In the genomic region with DNA sequence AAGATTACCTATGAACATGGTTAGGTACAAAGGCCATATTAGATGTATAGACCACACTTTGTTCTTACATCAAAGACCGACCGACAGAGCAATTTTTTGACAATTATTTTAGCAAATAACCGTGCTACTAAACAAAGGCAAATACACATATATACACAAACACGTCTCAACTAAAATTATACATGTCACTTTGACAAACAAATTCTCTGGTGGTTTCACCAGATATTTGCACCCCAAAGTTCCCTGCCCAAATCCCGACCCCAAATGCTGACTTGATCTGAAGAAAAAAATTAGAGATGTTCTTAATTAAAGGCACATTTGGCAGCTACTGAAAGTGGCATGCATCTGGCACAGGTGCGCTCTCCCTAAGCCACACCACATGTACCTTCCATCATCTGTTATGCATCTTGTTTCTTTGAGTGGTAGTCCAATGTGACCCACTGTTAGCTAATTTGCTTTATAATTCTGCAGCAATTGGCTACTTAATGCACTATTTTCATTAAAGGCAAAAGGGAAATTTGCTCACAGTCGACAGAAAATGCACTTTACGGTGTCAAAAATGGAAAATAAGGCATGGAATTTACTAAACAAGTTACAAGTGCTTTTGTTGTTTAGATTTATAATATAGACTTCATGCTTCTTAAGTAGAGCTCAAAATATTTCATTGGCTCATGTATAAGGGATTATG, we compare ENCODE assay signal across 1 cellular context.
TF ChIP-seq lines count a peak whose summit lies in the region.

No MANE protein-coding gene starts in this region.

TF ChIP-seq in HepG2, 621 proteins besides CTCF, POLR2A, EP300 and RAD21 (continued from another document and continues in another):
- no peak for TF ChIP-seq ZKSCAN5 (CRISPR knock-in tag; IDR thresholded peaks at IDR 0.05)
- no peak for TF ChIP-seq ZFP36L1 (CRISPR knock-in tag; IDR thresholded peaks at IDR 0.05)
- TF ChIP-seq HMGA1 (CRISPR knock-in tag; conservative IDR thresholded peaks at IDR 0.05), result no peak
- TF ChIP-seq ZNF33A (CRISPR knock-in tag; IDR thresholded peaks at IDR 0.05; ENCODE audit: borderline replicate concordance), result no peak
- no peak for TF ChIP-seq ZBTB40 (IDR thresholded peaks at IDR 0.05)
- TF ChIP-seq ZBTB40 (CRISPR knock-in tag; IDR thresholded peaks at IDR 0.05), result no peak
- no peak for TF ChIP-seq SRSF9 (IDR thresholded peaks at IDR 0.05; ENCODE audit: borderline replicate concordance, insufficient read depth, low read depth, low read length, poor library complexity, severe bottlenecking)
- no peak for TF ChIP-seq TBL1XR1 (IDR thresholded peaks at IDR 0.05; ENCODE audit: borderline replicate concordance, low read length, partially characterized antibody)
- TF ChIP-seq ZNF10 (CRISPR knock-in tag; IDR thresholded peaks at IDR 0.05; ENCODE audit: borderline replicate concordance, low read depth), result no peak
- no peak for TF ChIP-seq RBFOX2 (IDR thresholded peaks at IDR 0.05; ENCODE audit: low read depth, low read length)
- no peak for TF ChIP-seq CREB1 (IDR thresholded peaks at IDR 0.05)
- TF ChIP-seq CREB1 (CRISPR knock-in tag; IDR thresholded peaks at IDR 0.05), result peak; percentile 63; the same call in 1 of the 2 replicates
- no peak for TF ChIP-seq AKAP8 (CRISPR knock-in tag; IDR thresholded peaks at IDR 0.05)
- no peak for TF ChIP-seq E2F5 (CRISPR knock-in tag; conservative IDR thresholded peaks at IDR 0.05)
- TF ChIP-seq MAZ (IDR thresholded peaks at IDR 0.05; ENCODE audit: borderline replicate concordance, low read depth, low read length), result no peak
- no peak for TF ChIP-seq MAZ (CRISPR knock-in tag; IDR thresholded peaks at IDR 0.05; ENCODE audit: low read depth)
- no peak for TF ChIP-seq FOXC1 (CRISPR knock-in tag; IDR thresholded peaks at IDR 0.05; ENCODE audit: borderline replicate concordance)
- no peak for TF ChIP-seq KMT2A (CRISPR knock-in tag; IDR thresholded peaks at IDR 0.05)
- no peak for TF ChIP-seq ZBTB3 (CRISPR knock-in tag; IDR thresholded peaks at IDR 0.05; ENCODE audit: borderline replicate concordance, low read depth)
- no peak for TF ChIP-seq TEF (CRISPR knock-in tag; IDR thresholded peaks at IDR 0.05)
- no peak for TF ChIP-seq ZBTB14 (CRISPR knock-in tag; IDR thresholded peaks at IDR 0.05)
- no peak for TF ChIP-seq ZNF460 (CRISPR knock-in tag; IDR thresholded peaks at IDR 0.05; ENCODE audit: borderline replicate concordance)
- no peak for TF ChIP-seq GLMP (CRISPR knock-in tag; IDR thresholded peaks at IDR 0.05; ENCODE audit: borderline replicate concordance)
- no peak for TF ChIP-seq TMF1 (CRISPR knock-in tag; IDR thresholded peaks at IDR 0.05; ENCODE audit: low read depth)
- no peak for TF ChIP-seq ZNF788 (CRISPR knock-in tag; IDR thresholded peaks at IDR 0.05; ENCODE audit: borderline replicate concordance)
- TF ChIP-seq E2F1 (CRISPR knock-in tag; IDR thresholded peaks at IDR 0.05), result no peak
- TF ChIP-seq GMEB2 (CRISPR knock-in tag; IDR thresholded peaks at IDR 0.05; ENCODE audit: low read depth), result no peak
- TF ChIP-seq, protein P1, sequence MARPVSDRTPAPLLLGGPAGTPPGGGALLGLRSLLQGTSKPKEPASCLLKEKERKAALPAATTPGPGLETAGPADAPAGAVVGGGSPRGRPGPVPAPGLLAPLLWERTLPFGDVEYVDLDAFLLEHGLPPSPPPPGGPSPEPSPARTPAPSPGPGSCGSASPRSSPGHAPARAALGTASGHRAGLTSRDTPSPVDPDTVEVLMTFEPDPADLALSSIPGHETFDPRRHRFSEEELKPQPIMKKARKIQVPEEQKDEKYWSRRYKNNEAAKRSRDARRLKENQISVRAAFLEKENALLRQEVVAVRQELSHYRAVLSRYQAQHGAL (CRISPR knock-in tag; IDR thresholded peaks at IDR 0.05; ENCODE audit: not compliant biosample characterization), result no peak
- TF ChIP-seq ZNF543 (CRISPR knock-in tag; IDR thresholded peaks at IDR 0.05), result no peak
- TF ChIP-seq ZNF614 (CRISPR knock-in tag; IDR thresholded peaks at IDR 0.05; ENCODE audit: borderline replicate concordance), result peak; percentile 50; the same call in 1 of the 2 replicates
- no peak for TF ChIP-seq ZNF484 (CRISPR knock-in tag; IDR thresholded peaks at IDR 0.05; ENCODE audit: borderline replicate concordance, low read depth)
- no peak for TF ChIP-seq KDM3A (CRISPR knock-in tag; IDR thresholded peaks at IDR 0.05; ENCODE audit: low read depth)
- no peak for TF ChIP-seq MED8 (CRISPR knock-in tag; IDR thresholded peaks at IDR 0.05; ENCODE audit: insufficient replicate concordance)
- TF ChIP-seq, protein P2, sequence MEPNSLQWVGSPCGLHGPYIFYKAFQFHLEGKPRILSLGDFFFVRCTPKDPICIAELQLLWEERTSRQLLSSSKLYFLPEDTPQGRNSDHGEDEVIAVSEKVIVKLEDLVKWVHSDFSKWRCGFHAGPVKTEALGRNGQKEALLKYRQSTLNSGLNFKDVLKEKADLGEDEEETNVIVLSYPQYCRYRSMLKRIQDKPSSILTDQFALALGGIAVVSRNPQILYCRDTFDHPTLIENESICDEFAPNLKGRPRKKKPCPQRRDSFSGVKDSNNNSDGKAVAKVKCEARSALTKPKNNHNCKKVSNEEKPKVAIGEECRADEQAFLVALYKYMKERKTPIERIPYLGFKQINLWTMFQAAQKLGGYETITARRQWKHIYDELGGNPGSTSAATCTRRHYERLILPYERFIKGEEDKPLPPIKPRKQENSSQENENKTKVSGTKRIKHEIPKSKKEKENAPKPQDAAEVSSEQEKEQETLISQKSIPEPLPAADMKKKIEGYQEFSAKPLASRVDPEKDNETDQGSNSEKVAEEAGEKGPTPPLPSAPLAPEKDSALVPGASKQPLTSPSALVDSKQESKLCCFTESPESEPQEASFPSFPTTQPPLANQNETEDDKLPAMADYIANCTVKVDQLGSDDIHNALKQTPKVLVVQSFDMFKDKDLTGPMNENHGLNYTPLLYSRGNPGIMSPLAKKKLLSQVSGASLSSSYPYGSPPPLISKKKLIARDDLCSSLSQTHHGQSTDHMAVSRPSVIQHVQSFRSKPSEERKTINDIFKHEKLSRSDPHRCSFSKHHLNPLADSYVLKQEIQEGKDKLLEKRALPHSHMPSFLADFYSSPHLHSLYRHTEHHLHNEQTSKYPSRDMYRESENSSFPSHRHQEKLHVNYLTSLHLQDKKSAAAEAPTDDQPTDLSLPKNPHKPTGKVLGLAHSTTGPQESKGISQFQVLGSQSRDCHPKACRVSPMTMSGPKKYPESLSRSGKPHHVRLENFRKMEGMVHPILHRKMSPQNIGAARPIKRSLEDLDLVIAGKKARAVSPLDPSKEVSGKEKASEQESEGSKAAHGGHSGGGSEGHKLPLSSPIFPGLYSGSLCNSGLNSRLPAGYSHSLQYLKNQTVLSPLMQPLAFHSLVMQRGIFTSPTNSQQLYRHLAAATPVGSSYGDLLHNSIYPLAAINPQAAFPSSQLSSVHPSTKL (CRISPR knock-in tag; IDR thresholded peaks at IDR 0.05), result peak; percentile 96
- no peak for TF ChIP-seq ZNF224 (CRISPR knock-in tag; IDR thresholded peaks at IDR 0.05)
